ENCODE assay signal across 1 cellular context in the genomic region with DNA sequence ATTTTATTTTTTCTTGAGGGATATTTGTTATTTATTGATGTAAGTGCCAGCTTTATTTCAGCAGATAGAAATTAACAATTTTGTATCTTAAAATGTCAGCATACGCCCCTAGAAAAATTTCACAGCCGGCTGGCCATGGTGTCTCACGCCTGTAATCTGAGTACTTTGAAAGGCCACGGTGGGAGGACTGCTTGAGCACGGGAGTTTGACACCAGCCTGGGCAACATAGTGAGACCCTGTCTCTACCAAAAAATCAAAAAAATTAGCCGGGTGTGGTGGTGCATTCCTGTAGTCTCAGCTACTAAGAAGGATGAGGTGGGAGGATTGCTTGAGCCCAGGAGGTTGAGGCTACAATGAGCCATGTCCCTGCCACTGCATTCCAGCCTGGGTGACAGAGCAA.
TF ChIP-seq lines count a peak whose summit lies in the region.

No MANE protein-coding gene starts in this region.

TF ChIP-seq in SK-N-SH treated with all-trans-retinoic acid at 6 μM for 48 hours, 23 proteins besides CTCF, POLR2A, EP300 and RAD21:
- TF ChIP-seq GLIS3 (CRISPR knock-in tag; IDR thresholded peaks at IDR 0.05) (no peak), PATZ1 (CRISPR knock-in tag; IDR thresholded peaks at IDR 0.05; ENCODE audit: borderline replicate concordance) (no peak), ISL1 (CRISPR knock-in tag; IDR thresholded peaks at IDR 0.05) (no peak), SNAI2 (CRISPR knock-in tag; IDR thresholded peaks at IDR 0.05) (no peak), ZFP3 (CRISPR knock-in tag; IDR thresholded peaks at IDR 0.05) (no peak)
